1 cellular context compared by ENCODE assay signal in genomic region chr1:154835531-154836285, GRCh38.
TF ChIP-seq lines count a peak whose summit lies in the region.

No MANE protein-coding gene starts in this region.

TF ChIP-seq in endothelial cell of umbilical vein, 7 proteins besides CTCF, POLR2A, EP300 and RAD21 (continued from another document):
- TF ChIP-seq MAX (IDR thresholded peaks at IDR 0.05; ENCODE audit: insufficient read depth, insufficient read length) (no peak), JUN (IDR thresholded peaks at IDR 0.05; ENCODE audit: borderline replicate concordance, insufficient read depth, insufficient read length, low read depth) (peak; percentile 24), MYC (IDR thresholded peaks at IDR 0.05; ENCODE audit: low read depth, low read length) (no peak), FOS (IDR thresholded peaks at IDR 0.05; ENCODE audit: borderline replicate concordance, insufficient read depth, low read length) (peak; percentile 25), GATA2 (IDR thresholded peaks at IDR 0.05; ENCODE audit: insufficient read depth, insufficient read length, low read depth, low read length) (no peak), POLR2AphosphoS5 (IDR thresholded peaks at IDR 0.05; ENCODE audit: insufficient read depth, low read depth, low read length) (no peak)
